21 cellular contexts compared by ENCODE assay signal in the genomic region with DNA sequence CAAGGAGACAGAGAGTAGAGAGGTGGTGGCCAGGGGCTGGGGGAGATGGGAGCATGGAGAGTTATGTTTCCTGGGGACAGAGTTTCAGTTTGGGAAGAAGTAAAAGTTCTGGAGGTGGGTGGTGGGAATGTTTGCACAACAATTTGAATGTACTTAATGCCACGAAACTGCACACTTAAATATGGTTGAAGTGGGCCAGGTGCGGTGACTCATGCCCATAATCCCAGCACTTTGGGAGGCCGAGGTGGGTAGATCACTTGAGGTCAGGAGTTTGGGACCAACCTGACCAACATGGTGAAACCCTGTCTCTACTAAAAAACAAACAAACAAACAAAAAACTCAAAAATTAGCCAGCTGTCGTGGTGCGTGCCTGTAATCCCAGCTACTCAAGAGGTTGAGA.
A peak's percentile ranks its signal among the peaks of the same experiment; 100 is the strongest.
DNase-seq lines count a peak whose midpoint lies in the region; ATAC-seq and TF ChIP-seq lines count a peak whose summit lies in the region.
"Had no signal": no experiment of that assay in that cellular context is flagged by ENCODE, and none has a peak within 500 bp of the region (broad histone marks: within the 10 kb centered on the region; RNA-seq: fewer than 3 reads in every experiment).

No MANE protein-coding gene starts in this region.

- peak overlapping the region; percentile 42 for H3K27ac Mint-ChIP-seq in activated CD4-positive, alpha-beta T cell treated with anti-CD3 and anti-CD28 coated beads for 36 hours
- no peak overlapping the region for H3K27ac Mint-ChIP-seq in activated CD4-positive, alpha-beta T cell treated with anti-CD3 and anti-CD28 coated beads, Interleukin-2, amount 10 ng/mL, durations not matched to agents 7 days and 5 days
- peak overlapping the region; percentile 55 for H3K27ac Mint-ChIP-seq in activated T-helper 17 cell treated with anti-CD3 and anti-CD28 coated beads, Interleukin-2, amount 50 U/mL, for 72 hours
- H3K27ac Mint-ChIP-seq in stimulated activated naive B cell treated with anti-CD40 and anti-IgM and Interleukin-4, amounts not matched to agents 10 μg/mL and 1 μg/mL and 100 μg/mL, for 72 hours, result peak overlapping the region; percentile 66
- H3K27ac Mint-ChIP-seq: B cell; CD4-positive, CD25-positive, alpha-beta regulatory T cell; CD8-positive, alpha-beta T cell; GM23338 had no signal

- no peak overlapping the region for H3K4me3 Mint-ChIP-seq in activated CD4-positive, alpha-beta T cell treated with anti-CD3 and anti-CD28 coated beads for 36 hours
- no peak overlapping the region for H3K4me3 Mint-ChIP-seq in activated CD4-positive, alpha-beta T cell treated with anti-CD3 and anti-CD28 coated beads, Interleukin-2, amount 10 ng/mL, durations not matched to agents 7 days and 5 days
- H3K4me3 Mint-ChIP-seq in activated T-helper 17 cell treated with anti-CD3 and anti-CD28 coated beads, Interleukin-2, amount 50 U/mL, for 72 hours, result no peak overlapping the region
- H3K4me3 Mint-ChIP-seq in stimulated activated naive B cell treated with anti-CD40 and anti-IgM and Interleukin-4, amounts not matched to agents 10 μg/mL and 1 μg/mL and 100 μg/mL, for 72 hours, result no peak overlapping the region
- H3K4me3 Mint-ChIP-seq: B cell; CD4-positive, CD25-positive, alpha-beta regulatory T cell; CD8-positive, alpha-beta T cell; GM23338 had no signal

- 67 to 88% methylated on average over 5 of the region's 5 CpGs for WGBS in lung, 2 donors

- H3K27me3 ChIP-seq in lung (ENCODE audit: control insufficient read depth, insufficient read depth), result no peaks in the 10 kb centered on the region
- H3K27me3 ChIP-seq: BLaER1 had no signal

- H3K27me3 Mint-ChIP-seq in activated CD4-positive, alpha-beta T cell treated with anti-CD3 and anti-CD28 coated beads for 36 hours, result no peaks in the 10 kb centered on the region
- no peaks in the 10 kb centered on the region for H3K27me3 Mint-ChIP-seq in activated CD4-positive, alpha-beta T cell treated with anti-CD3 and anti-CD28 coated beads, Interleukin-2, amount 10 ng/mL, durations not matched to agents 7 days and 5 days
- no peaks in the 10 kb centered on the region for H3K27me3 Mint-ChIP-seq in activated T-helper 17 cell treated with anti-CD3 and anti-CD28 coated beads, Interleukin-2, amount 50 U/mL, for 72 hours
- peaks cover 9 to 12% of the 10 kb centered on the region in 2 donors for H3K27me3 Mint-ChIP-seq in stimulated activated naive B cell treated with anti-CD40 and anti-IgM and Interleukin-4, amounts not matched to agents 10 μg/mL and 1 μg/mL and 100 μg/mL, for 72 hours
- H3K27me3 Mint-ChIP-seq: B cell; CD4-positive, CD25-positive, alpha-beta regulatory T cell had no signal

- intact Hi-C loops in activated CD4-positive, alpha-beta T cell treated with anti-CD3 and anti-CD28 coated beads for 36 hours (cut with DNase I, micrococcal nuclease), result loop anchor here in 1 of 2 experiments (10.0 kb wide), 2 partner anchors 135 to 285 kb away; a partner anchor contains a TSS
- intact Hi-C loops in sciatic nerve (cut with DNase I), result no loop called here

- H3K36me3 ChIP-seq in lung (ENCODE audit: control insufficient read depth in 2 of 2, insufficient read depth in 2 of 2, low read length in 2 of 2), result no peaks in the 10 kb centered on the region
- H3K36me3 ChIP-seq: BLaER1 had no signal

- peaks cover 3% of the 10 kb centered on the region for H3K4me1 Mint-ChIP-seq in activated CD4-positive, alpha-beta T cell treated with anti-CD3 and anti-CD28 coated beads for 36 hours
- peaks cover 20% of the 10 kb centered on the region for H3K4me1 Mint-ChIP-seq in activated CD4-positive, alpha-beta T cell treated with anti-CD3 and anti-CD28 coated beads, Interleukin-2, amount 10 ng/mL, durations not matched to agents 7 days and 5 days
- H3K4me1 Mint-ChIP-seq in activated T-helper 17 cell treated with anti-CD3 and anti-CD28 coated beads, Interleukin-2, amount 50 U/mL, for 72 hours, result peaks cover 3% of the 10 kb centered on the region
- peaks cover 5 to 10% of the 10 kb centered on the region in 2 donors for H3K4me1 Mint-ChIP-seq in stimulated activated naive B cell treated with anti-CD40 and anti-IgM and Interleukin-4, amounts not matched to agents 10 μg/mL and 1 μg/mL and 100 μg/mL, for 72 hours
- H3K4me1 Mint-ChIP-seq: B cell had no signal

- H3K9me3 Mint-ChIP-seq in activated CD4-positive, alpha-beta T cell treated with anti-CD3 and anti-CD28 coated beads for 36 hours (ENCODE audit: low read depth), result no peaks in the 10 kb centered on the region
- peaks cover 3% of the 10 kb centered on the region for H3K9me3 Mint-ChIP-seq in activated CD4-positive, alpha-beta T cell treated with anti-CD3 and anti-CD28 coated beads, Interleukin-2, amount 10 ng/mL, durations not matched to agents 7 days and 5 days
- H3K9me3 Mint-ChIP-seq in activated T-helper 17 cell treated with anti-CD3 and anti-CD28 coated beads, Interleukin-2, amount 50 U/mL, for 72 hours, result no peaks in the 10 kb centered on the region
- H3K9me3 Mint-ChIP-seq in stimulated activated naive B cell treated with anti-CD40 and anti-IgM and Interleukin-4, amounts not matched to agents 10 μg/mL and 1 μg/mL and 100 μg/mL, for 72 hours, result no peaks in the 10 kb centered on the region
- H3K9me3 Mint-ChIP-seq: CD4-positive, CD25-positive, alpha-beta regulatory T cell; CD8-positive, alpha-beta T cell; GM23338; H9 had no signal

- H3K27ac ChIP-seq in lung (ENCODE audit: low read depth in 1 of 2, low read length in 1 of 2) (no peak overlapping the region), coronary artery (no peak overlapping the region), RWPE1 (no peak overlapping the region)
- H3K27ac ChIP-seq: 22Rv1, BLaER1, C4-2B had no signal

- H3K36me3 Mint-ChIP-seq in activated CD4-positive, alpha-beta T cell treated with anti-CD3 and anti-CD28 coated beads for 36 hours (ENCODE audit: low read depth), result no peaks in the 10 kb centered on the region
- H3K36me3 Mint-ChIP-seq in activated CD4-positive, alpha-beta T cell treated with anti-CD3 and anti-CD28 coated beads, Interleukin-2, amount 10 ng/mL, durations not matched to agents 7 days and 5 days (ENCODE audit: low read depth), result peaks cover 11% of the 10 kb centered on the region
- no peaks in the 10 kb centered on the region for H3K36me3 Mint-ChIP-seq in activated T-helper 17 cell treated with anti-CD3 and anti-CD28 coated beads, Interleukin-2, amount 50 U/mL, for 72 hours (ENCODE audit: low read depth)
- H3K36me3 Mint-ChIP-seq in stimulated activated naive B cell treated with anti-CD40 and anti-IgM and Interleukin-4, amounts not matched to agents 10 μg/mL and 1 μg/mL and 100 μg/mL, for 72 hours, result peaks cover 0 to 8% of the 10 kb centered on the region in 2 donors
- H3K36me3 Mint-ChIP-seq: CD4-positive, CD25-positive, alpha-beta regulatory T cell; CD8-positive, alpha-beta T cell had no signal

- CTCF ChIA-PET in activated CD4-positive, alpha-beta T cell treated with anti-CD3 and anti-CD28 coated beads for 36 hours (lab: Charles Lee), result interaction anchor here (1.2 to 1.6 kb wide), 3 partner anchors 9 to 40 kb away, joined by 3 to 5 read pairs (median 5); no protein-coding TSS in a partner anchor
- CTCF ChIA-PET in activated CD4-positive, alpha-beta T cell treated with anti-CD3 and anti-CD28 coated beads, Interleukin-2, amount 10 ng/mL, durations not matched to agents 7 days and 5 days (lab: Charles Lee), result interaction anchor here (1.2 kb wide), 1 partner anchor 62 kb away, joined by 3 read pairs; no protein-coding TSS in a partner anchor
- CTCF ChIA-PET in RWPE1 (lab: Yijun Ruan, JAX), result no interaction called here

- H3K9me3 ChIP-seq in lung (ENCODE audit: control insufficient read depth in 2 of 2, insufficient read depth in 1 of 2, low read length in 1 of 2), result no peaks in the 10 kb centered on the region
- H3K9me3 ChIP-seq: Caco-2 had no signal

- no peak overlapping the region for H3K4me3 ChIP-seq in lung
- H3K4me3 ChIP-seq in coronary artery, result no peak overlapping the region
- H3K4me3 ChIP-seq: BLaER1, GM23338 had no signal

- no peak for DNase-seq in activated CD4-positive, alpha-beta T cell treated with anti-CD3 and anti-CD28 coated beads for 36 hours
- DNase-seq in activated CD4-positive, alpha-beta T cell treated with anti-CD3 and anti-CD28 coated beads, Interleukin-2, amount 10 ng/mL, durations not matched to agents 7 days and 5 days, result no peak
- DNase-seq in lung (ENCODE audit: low spot score) (peak; percentile 38), sciatic nerve (ENCODE audit: low spot score) (no peak), coronary artery (ENCODE audit: low spot score) (no peak), RWPE1 (ENCODE audit: low spot score) (no peak)
- DNase-seq in stimulated activated naive B cell treated with anti-CD40 and anti-IgM and Interleukin-4, amounts not matched to agents 10 μg/mL and 1 μg/mL and 100 μg/mL, for 72 hours, result no peak
- DNase-seq: Caco-2; CD4-positive, CD25-positive, alpha-beta regulatory T cell; CD8-positive, alpha-beta T cell; DMS153; DMS79 treated with DMSO at 0.1 percent for 48 hours; GF-D8; H9 had no signal

- TF ChIP-seq CTCF in lung (IDR thresholded peaks at IDR 0.05; ENCODE audit: control extremely low read depth, extremely low read depth) (no peak), coronary artery (IDR thresholded peaks at IDR 0.05) (no peak), RWPE1 (conservative IDR thresholded peaks at IDR 0.05; ENCODE audit: low read depth) (no peak)

- H3K4me1 ChIP-seq in lung (ENCODE audit: control insufficient read depth in 2 of 2, insufficient read depth in 2 of 2, low read length in 2 of 2), result no peaks in the 10 kb centered on the region
- H3K4me1 ChIP-seq: BLaER1, Caco-2 had no signal

- ATAC-seq in activated CD4-positive, alpha-beta T cell treated with anti-CD3 and anti-CD28 coated beads for 36 hours, result no peak
- no peak for ATAC-seq in activated T-helper 17 cell treated with anti-CD3 and anti-CD28 coated beads, Interleukin-2, amount 50 U/mL, for 72 hours (replicated peaks)
- ATAC-seq in lung (ENCODE audit: insufficient read depth, low FRiP score), result no peak
- ATAC-seq in stimulated activated naive B cell treated with anti-CD40 and anti-IgM and Interleukin-4, amounts not matched to agents 10 μg/mL and 1 μg/mL and 100 μg/mL, for 72 hours (replicated peaks), result no peak
- ATAC-seq in sciatic nerve, result no peak
- ATAC-seq: CD8-positive, alpha-beta T cell; GM23338; HCT116 had no signal

- POLR2A ChIA-PET in activated CD4-positive, alpha-beta T cell treated with anti-CD3 and anti-CD28 coated beads for 36 hours (lab: Charles Lee), result no interaction called here
- POLR2A ChIA-PET in activated CD4-positive, alpha-beta T cell treated with anti-CD3 and anti-CD28 coated beads, Interleukin-2, amount 10 ng/mL, durations not matched to agents 7 days and 5 days (lab: Charles Lee), result no interaction called here
- POLR2A ChIA-PET in RWPE1 (lab: Yijun Ruan, JAX; ENCODE audit: low non-redundant PET), result no interaction called here
